Comparison of ENCODE assay signal across 1 cellular context in genomic region chr4:37812713-37813112, GRCh38.
TF ChIP-seq lines count a peak whose summit lies in the region.

No MANE protein-coding gene starts in this region.

TF ChIP-seq in WTC11, 78 proteins besides CTCF, POLR2A, EP300 and RAD21 (continued from another document):
- TF ChIP-seq, protein P1, sequence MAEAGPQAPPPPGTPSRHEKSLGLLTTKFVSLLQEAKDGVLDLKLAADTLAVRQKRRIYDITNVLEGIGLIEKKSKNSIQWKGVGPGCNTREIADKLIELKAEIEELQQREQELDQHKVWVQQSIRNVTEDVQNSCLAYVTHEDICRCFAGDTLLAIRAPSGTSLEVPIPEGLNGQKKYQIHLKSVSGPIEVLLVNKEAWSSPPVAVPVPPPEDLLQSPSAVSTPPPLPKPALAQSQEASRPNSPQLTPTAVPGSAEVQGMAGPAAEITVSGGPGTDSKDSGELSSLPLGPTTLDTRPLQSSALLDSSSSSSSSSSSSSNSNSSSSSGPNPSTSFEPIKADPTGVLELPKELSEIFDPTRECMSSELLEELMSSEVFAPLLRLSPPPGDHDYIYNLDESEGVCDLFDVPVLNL (CRISPR knock-in tag; IDR thresholded peaks at IDR 0.05; ENCODE audit: borderline replicate concordance, low read depth) = no peak
- TF ChIP-seq KAT7 (CRISPR knock-in tag; IDR thresholded peaks at IDR 0.05; ENCODE audit: borderline replicate concordance) (no peak), TP53 (CRISPR knock-in tag; IDR thresholded peaks at IDR 0.05) (no peak), ZNF423 (CRISPR knock-in tag; IDR thresholded peaks at IDR 0.05) (no peak)
- TF ChIP-seq, protein P2, sequence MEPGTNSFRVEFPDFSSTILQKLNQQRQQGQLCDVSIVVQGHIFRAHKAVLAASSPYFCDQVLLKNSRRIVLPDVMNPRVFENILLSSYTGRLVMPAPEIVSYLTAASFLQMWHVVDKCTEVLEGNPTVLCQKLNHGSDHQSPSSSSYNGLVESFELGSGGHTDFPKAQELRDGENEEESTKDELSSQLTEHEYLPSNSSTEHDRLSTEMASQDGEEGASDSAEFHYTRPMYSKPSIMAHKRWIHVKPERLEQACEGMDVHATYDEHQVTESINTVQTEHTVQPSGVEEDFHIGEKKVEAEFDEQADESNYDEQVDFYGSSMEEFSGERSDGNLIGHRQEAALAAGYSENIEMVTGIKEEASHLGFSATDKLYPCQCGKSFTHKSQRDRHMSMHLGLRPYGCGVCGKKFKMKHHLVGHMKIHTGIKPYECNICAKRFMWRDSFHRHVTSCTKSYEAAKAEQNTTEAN (CRISPR knock-in tag; IDR thresholded peaks at IDR 0.05) = no peak
